29 cellular contexts compared by ENCODE assay signal in genomic region chr14:91689608-91690007, GRCh38. TPM values are rescaled to one million over a fixed set of nuclear protein-coding genes. Genes with fewer than 3 reads are reported as not detected.
"Had no signal": no experiment of that assay in that cellular context is flagged by ENCODE, and none has a peak within 500 bp of the region (broad histone marks: within the 10 kb centered on the region; RNA-seq: fewer than 3 reads in every experiment).

No MANE protein-coding gene starts in this region.

- H3K27me3 Mint-ChIP-seq: effector memory CD8-positive, alpha-beta T cell had no signal

- H3K4me3 Mint-ChIP-seq: dendritic cell treated with granulocyte-macrophage colony-stimulating factor and Interleukin-4, amounts not matched to agents 40 ng/mL and 50 ng/mL, for 4 days; effector memory CD8-positive, alpha-beta T cell; endodermal cell; mesothelial cell of epicardium had no signal

- H3K4me1 ChIP-seq: colonic mucosa, gastrocnemius medialis, heart right ventricle, left lung, lower lobe of right lung had no signal

- H3K27ac Mint-ChIP-seq: dendritic cell treated with granulocyte-macrophage colony-stimulating factor and Interleukin-4, amounts not matched to agents 40 ng/mL and 50 ng/mL, for 4 days; effector memory CD8-positive, alpha-beta T cell; endodermal cell; mesothelial cell of epicardium had no signal

- H3K4me1 Mint-ChIP-seq: endodermal cell, mesothelial cell of epicardium had no signal

- FAIRE-seq: endometrium, islet of Langerhans, keratinocyte had no signal

- ATAC-seq: effector memory CD8-positive, alpha-beta T cell; esophagus mucosa; gastrocnemius medialis; heart right ventricle; left cardiac atrium; left lung; left ventricle myocardium superior; lower lobe of right lung; mucosa of descending colon had no signal

- H3K9me3 ChIP-seq: colonic mucosa, gastrocnemius medialis, lower lobe of right lung had no signal

- H3K27ac ChIP-seq: colonic mucosa, epithelial cell of prostate, esophagus squamous epithelium, gastrocnemius medialis, heart right ventricle, left lung, lower lobe of right lung had no signal

- H3K27me3 ChIP-seq: colonic mucosa, esophagus squamous epithelium, gastrocnemius medialis, left lung had no signal

- H3K36me3 Mint-ChIP-seq: mesothelial cell of epicardium had no signal

- H3K4me3 ChIP-seq: colonic mucosa, esophagus squamous epithelium, gastrocnemius medialis, heart right ventricle, left lung, lower lobe of right lung, mucosa of descending colon had no signal

- H3K36me3 ChIP-seq: colonic mucosa, esophagus squamous epithelium, gastrocnemius medialis, heart right ventricle, left lung, lower lobe of right lung had no signal

- DNase-seq: colonic mucosa; cortex of kidney; effector CD8-positive, alpha-beta T cell; effector memory CD8-positive, alpha-beta T cell; endodermal cell; erythroblast; esophagus squamous epithelium; foreskin fibroblast; foreskin melanocyte; gastrocnemius medialis; glutamatergic neuron; head of caudate nucleus; heart right ventricle; hippocampal formation; left cardiac atrium; left lung; left ventricle myocardium superior; lower lobe of right lung; mesenchymal stem cell; mucosa of descending colon had no signal

RNA-seq across cellular contexts. Expression of gene CATSPERB, which starts 42.3 kb away (rescaled TPM):
- total RNA-seq: glomerular endothelial cell, myocyte had no signal
